Comparison of ENCODE assay signal across 1 cellular context in genomic region chr19:13033244-13033643, GRCh38.
A peak's percentile ranks its signal among the peaks of the same experiment; 100 is the strongest.
TF ChIP-seq lines count a peak whose summit lies in the region.

No MANE protein-coding gene starts in this region.

TF ChIP-seq in SK-N-SH, 30 proteins besides CTCF, POLR2A, EP300 and RAD21:
- no peak for TF ChIP-seq GABPA (IDR thresholded peaks at IDR 0.05; ENCODE audit: low read depth)
- TF ChIP-seq SMC3 (IDR thresholded peaks at IDR 0.05; ENCODE audit: low read depth, low read length) = peak; percentile 66
- TF ChIP-seq RCOR1 (IDR thresholded peaks at IDR 0.05; ENCODE audit: low read length) = no peak
